16 cellular contexts compared by ENCODE assay signal in the genomic region with DNA sequence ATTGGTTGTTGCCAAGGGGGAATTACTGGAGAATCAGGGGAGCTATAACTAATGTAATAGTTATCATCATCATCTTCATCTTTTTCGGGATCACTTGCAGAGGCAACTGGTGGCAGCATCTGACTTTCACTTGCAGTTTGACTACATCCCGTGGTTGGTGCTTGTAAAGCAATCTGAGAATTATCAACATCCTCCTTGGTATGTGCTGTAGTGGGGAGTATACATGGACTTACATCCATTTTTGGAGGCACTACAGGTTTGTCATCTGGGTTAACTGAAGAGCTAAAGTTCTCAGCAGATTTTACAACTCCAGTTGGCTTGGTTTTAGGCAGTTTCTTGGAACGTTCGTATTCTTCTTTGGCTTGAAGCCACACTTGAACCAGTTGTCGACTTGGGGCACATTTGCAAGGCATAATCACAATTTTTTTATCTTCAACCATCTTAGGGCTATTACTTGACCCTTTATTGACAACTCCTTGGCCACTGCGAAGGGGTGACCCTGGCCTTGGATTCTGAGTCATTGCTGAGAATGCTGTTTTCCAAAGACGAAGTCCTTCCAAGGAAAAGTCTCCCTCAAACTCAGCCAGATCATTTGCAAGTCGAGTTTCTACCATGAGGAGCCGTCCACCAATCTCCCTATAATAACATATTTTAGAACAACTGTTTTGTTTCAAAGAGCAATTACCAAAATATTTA.
DNase-seq lines count a peak whose midpoint lies in the region; ATAC-seq, FAIRE-seq and TF ChIP-seq lines count a peak whose summit lies in the region.
"Had no signal": no experiment of that assay in that cellular context is flagged by ENCODE, and none has a peak within 500 bp of the region (broad histone marks: within the 10 kb centered on the region; RNA-seq: fewer than 3 reads in every experiment).

No MANE protein-coding gene starts in this region.

- DNase-seq in GM12864 (ENCODE audit: low read depth) (peak; percentile 7), bronchial epithelial cell (ENCODE audit: low read depth) (no peak), kidney glomerular epithelial cell (lab: John Stamatoyannopoulos, UW) (no peak), KBM-7 (no peak)
- DNase-seq: amniotic stem cell, heart right ventricle, NCI-H345, posterior cingulate gyrus had no signal

- peak; percentile 23 for FAIRE-seq in bronchial epithelial cell (lab: Jason Lieb, UNC)
- FAIRE-seq: colon, D721Med, TTC549 had no signal

- no peaks in the 10 kb centered on the region for H3K36me3 ChIP-seq in bronchial epithelial cell (ENCODE audit: control insufficient read depth, insufficient read depth, low read length)

- peak; percentile 75 for ATAC-seq in GM18907 (IDR thresholded peaks at IDR 0.05; ENCODE audit: unreplicated experiment)
- ATAC-seq in HG03378 (IDR thresholded peaks at IDR 0.05; ENCODE audit: unreplicated experiment) = peak; percentile 79
- ATAC-seq in GM19467 (IDR thresholded peaks at IDR 0.05; ENCODE audit: unreplicated experiment) = no peak
- ATAC-seq in GM19452 (IDR thresholded peaks at IDR 0.05; ENCODE audit: unreplicated experiment) = no peak
- ATAC-seq: heart right ventricle had no signal

- no peaks in the 10 kb centered on the region for H3K27me3 ChIP-seq in bronchial epithelial cell (ENCODE audit: control insufficient read depth, insufficient read depth, low read length)
- H3K27me3 ChIP-seq: heart right ventricle, suprapubic skin had no signal

- TF ChIP-seq CTCF in GM12864 (IDR thresholded peaks at IDR 0.05; ENCODE audit: low read depth, low read length, missing control alignments) (no peak), bronchial epithelial cell (IDR thresholded peaks at IDR 0.05; ENCODE audit: insufficient read depth, low read length, severe bottlenecking) (no peak)

- no peak overlapping the region for H3K4me3 ChIP-seq in GM12864 (ENCODE audit: low read depth, low read length)
- H3K4me3 ChIP-seq in bronchial epithelial cell (ENCODE audit: low read depth, low read length) = no peak overlapping the region
- H3K4me3 ChIP-seq: heart right ventricle, suprapubic skin had no signal

- in situ Hi-C loops in KBM-7 (cut with MboI; ENCODE audit: low pct_unique_long_range_greater_than_20kb, low sequenced_read_pairs) = no loop called here

Comparison
In these comparisons a context has a peak if more than half of its experiments do, and no peak if none do; other contexts are left out.
1. ATAC-seq: peak in GM18907 (single experiment) and HG03378 (single experiment); none in GM19467 (single experiment) and GM19452 (single experiment).